8 cellular contexts compared by ENCODE assay signal in genomic region chr12:54603173-54603814, GRCh38. TPM values are rescaled to one million over a fixed set of nuclear protein-coding genes. Genes with fewer than 3 reads are reported as not detected.
DNase-seq lines count a peak whose midpoint lies in the region; ATAC-seq lines count a peak whose summit lies in the region.

No MANE protein-coding gene starts in this region.

- DNase-seq in AG20443 (ENCODE audit: low spot score) = peak; percentile 81
- peak; percentile 73 for DNase-seq in NCI-H460 (ENCODE audit: extremely low read depth, low read depth)
- DNase-seq in activated CD4-positive, alpha-beta T cell treated with anti-CD3 and anti-CD28 coated beads, Interleukin-2, amount 10 ng/mL, durations not matched to agents 24 days and 14 days = peak; percentile 88
- peak; percentile 58 for DNase-seq in ecto neural progenitor cell (ENCODE audit: low spot score)
- peak; percentile 54 to 58 for DNase-seq in memory B cell (ENCODE audit: low spot score in 2 of 2)
- peak; percentile 33 to 34 for DNase-seq in stimulated activated CD8-positive, alpha-beta memory T cell treated with anti-CD3 and anti-CD28 coated beads, Interleukin-4, amount 100 ng/mL, for 4 hours (ENCODE audit: low read depth in 2 of 2, low spot score in 1 of 2)

- no peaks in the 10 kb centered on the region for H3K36me3 Mint-ChIP-seq in activated CD4-positive, alpha-beta T cell treated with anti-CD3 and anti-CD28 coated beads, Interleukin-2, amount 10 ng/mL, durations not matched to agents 24 days and 14 days (ENCODE audit: low read depth)
- no peaks in the 10 kb centered on the region for H3K36me3 Mint-ChIP-seq in memory B cell

- intact Hi-C loops in activated CD4-positive, alpha-beta T cell treated with anti-CD3 and anti-CD28 coated beads, Interleukin-2, amount 10 ng/mL, durations not matched to agents 24 days and 14 days (cut with micrococcal nuclease) = loop anchor here (1.0 kb wide), 1 partner anchor 470 kb away; no protein-coding TSS in a partner anchor

- no peak overlapping the region for H3K27ac Mint-ChIP-seq in activated CD4-positive, alpha-beta T cell treated with anti-CD3 and anti-CD28 coated beads, Interleukin-2, amount 10 ng/mL, durations not matched to agents 24 days and 14 days
- H3K27ac Mint-ChIP-seq in memory B cell = no peak overlapping the region

- peaks cover 2% of the 10 kb centered on the region for H3K4me1 Mint-ChIP-seq in activated CD4-positive, alpha-beta T cell treated with anti-CD3 and anti-CD28 coated beads, Interleukin-2, amount 10 ng/mL, durations not matched to agents 24 days and 14 days
- H3K4me1 Mint-ChIP-seq in memory B cell = no peaks in the 10 kb centered on the region

- ATAC-seq in GM18868 (IDR thresholded peaks at IDR 0.05; ENCODE audit: unreplicated experiment) (peak; percentile 93), HG03097 (IDR thresholded peaks at IDR 0.05; ENCODE audit: low FRiP score, unreplicated experiment) (peak; percentile 80), memory B cell (ENCODE audit: low read depth) (peak; percentile 95)

- no peak overlapping the region for H3K4me3 Mint-ChIP-seq in activated CD4-positive, alpha-beta T cell treated with anti-CD3 and anti-CD28 coated beads, Interleukin-2, amount 10 ng/mL, durations not matched to agents 24 days and 14 days
- H3K4me3 Mint-ChIP-seq in memory B cell = no peak overlapping the region

- no peaks in the 10 kb centered on the region for H3K9me3 Mint-ChIP-seq in activated CD4-positive, alpha-beta T cell treated with anti-CD3 and anti-CD28 coated beads, Interleukin-2, amount 10 ng/mL, durations not matched to agents 24 days and 14 days
- H3K9me3 Mint-ChIP-seq in memory B cell = no peaks in the 10 kb centered on the region

- H3K27me3 Mint-ChIP-seq in activated CD4-positive, alpha-beta T cell treated with anti-CD3 and anti-CD28 coated beads, Interleukin-2, amount 10 ng/mL, durations not matched to agents 24 days and 14 days = peaks cover 21% of the 10 kb centered on the region
- peaks cover 15% of the 10 kb centered on the region for H3K27me3 Mint-ChIP-seq in memory B cell

RNA-seq across cellular contexts. Expression of gene PPP1R1A, which starts 14.8 kb away (rescaled TPM):
- total RNA-seq in NCI-H460 (2014; rRNA removed; shearing (Covaris generic)) = not detected in 2 replicates
- polyA plus RNA-seq in NCI-H460 (2014; cell fraction: nucleus; rRNA removed) = not detected in 2 replicates
- not detected in 2 replicates for total RNA-seq in activated CD4-positive, alpha-beta T cell treated with anti-CD3 and anti-CD28 coated beads, Interleukin-2, amount 10 ng/mL, durations not matched to agents 24 days and 14 days

RNA-seq across cellular contexts. Expression of gene LACRT, which starts 31.4 kb away (rescaled TPM):
- not detected in 2 replicates for total RNA-seq in NCI-H460 (2014; rRNA removed; shearing (Covaris generic))
- polyA plus RNA-seq in NCI-H460 (2014; cell fraction: nucleus; rRNA removed) = not detected in 2 replicates
- not detected in 2 replicates for total RNA-seq in activated CD4-positive, alpha-beta T cell treated with anti-CD3 and anti-CD28 coated beads, Interleukin-2, amount 10 ng/mL, durations not matched to agents 24 days and 14 days

RNA-seq across cellular contexts. Expression of gene DCD, which starts 44.9 kb away (rescaled TPM):
- not detected in 2 replicates for total RNA-seq in NCI-H460 (2014; rRNA removed; shearing (Covaris generic))
- not detected in 2 replicates for polyA plus RNA-seq in NCI-H460 (2014; cell fraction: nucleus; rRNA removed)
- total RNA-seq in activated CD4-positive, alpha-beta T cell treated with anti-CD3 and anti-CD28 coated beads, Interleukin-2, amount 10 ng/mL, durations not matched to agents 24 days and 14 days = not detected in 2 replicates

RNA-seq across cellular contexts. Expression of gene PDE1B, which starts 53.9 kb away (rescaled TPM):
- total RNA-seq in NCI-H460 (2014; rRNA removed; shearing (Covaris generic)) = not detected in 2 replicates
- 0.02 TPM in 1 of 2 replicates, not detected in the other for polyA plus RNA-seq in NCI-H460 (2014; cell fraction: nucleus; rRNA removed)
- 23.6 and 26.3 TPM in 2 replicates for total RNA-seq in activated CD4-positive, alpha-beta T cell treated with anti-CD3 and anti-CD28 coated beads, Interleukin-2, amount 10 ng/mL, durations not matched to agents 24 days and 14 days

Comparison
In these comparisons a context has a peak if more than half of its experiments do, and no peak if none do; other contexts are left out.
1. Peak in every context shown above with its lines: DNase-seq and ATAC-seq.
2. DNase-seq: peak in every context shown above with its lines; median percentile 88 in activated CD4-positive, alpha-beta T cell treated with anti-CD3 and anti-CD28 coated beads, Interleukin-2, amount 10 ng/mL, durations not matched to agents 24 days and 14 days; 81 in AG20443; 73 in NCI-H460; 58 in ecto neural progenitor cell; 56 in memory B cell; 34 in stimulated activated CD8-positive, alpha-beta memory T cell treated with anti-CD3 and anti-CD28 coated beads, Interleukin-4, amount 100 ng/mL, for 4 hours.